In genomic region chr10:131760416-131761166, GRCh38 we compare ENCODE assay signal across 27 cellular contexts.
DNase-seq lines count a peak whose midpoint lies in the region; TF ChIP-seq lines count a peak whose summit lies in the region.
"Had no signal": no experiment of that assay in that cellular context is flagged by ENCODE, and none has a peak within 500 bp of the region (broad histone marks: within the 10 kb centered on the region; RNA-seq: fewer than 3 reads in every experiment).

No MANE protein-coding gene starts in this region.

- H3K27me3 Mint-ChIP-seq in endothelial cell (ENCODE audit: unreplicated experiment): no peaks in the 10 kb centered on the region

- peak overlapping the region; percentile 2 for H3K27ac Mint-ChIP-seq in endothelial cell (ENCODE audit: unreplicated experiment)
- H3K27ac Mint-ChIP-seq: activated CD8-positive, alpha-beta memory T cell treated with anti-CD3 and anti-CD28 coated beads, Interleukin-2, amount 10 ng/mL, durations not matched to agents 7 days and 5 days; progenitor cell of endocrine pancreas; T-helper 1 cell treated with Interleukin-12 subunit alpha and Interleukin-12 subunit beta and Interleukin-4 antibody, amounts not matched to agents 30 μg/mL and 1 μg/mL, for 36 hours had no signal

- no peaks in the 10 kb centered on the region for H3K36me3 Mint-ChIP-seq in endothelial cell (ENCODE audit: low read depth, unreplicated experiment)
- H3K36me3 Mint-ChIP-seq: activated CD8-positive, alpha-beta memory T cell treated with anti-CD3 and anti-CD28 coated beads, Interleukin-2, amount 10 ng/mL, durations not matched to agents 7 days and 5 days had no signal

- H3K9me3 Mint-ChIP-seq in endothelial cell (ENCODE audit: unreplicated experiment): no peaks in the 10 kb centered on the region
- H3K9me3 Mint-ChIP-seq: T-helper 1 cell treated with Interleukin-12 subunit alpha and Interleukin-12 subunit beta and Interleukin-4 antibody, amounts not matched to agents 30 μg/mL and 1 μg/mL, for 36 hours had no signal

- no peak overlapping the region for H3K4me3 ChIP-seq in GM12865 (ENCODE audit: low read depth, low read length)
- H3K4me3 ChIP-seq: colonic mucosa, left lung, MG63, tibial nerve had no signal

- TF ChIP-seq CTCF in GM12865 (IDR thresholded peaks at IDR 0.05; ENCODE audit: insufficient read depth, low read depth, low read length, missing control alignments) (no peak), endothelial cell (IDR thresholded peaks at IDR 0.05; ENCODE audit: unreplicated experiment) (no peak)

- DNase-seq in GM12865 (ENCODE audit: low read depth) (peak; percentile 45), NCI-H345 (lab: John Stamatoyannopoulos, UW) (peak; percentile 50), endothelial cell (ENCODE audit: low spot score) (no peak), retina (peak; percentile 35), NCI-H82 treated with DMSO at 0.1 percent for 48 hours (lab: John Stamatoyannopoulos, UW; ENCODE audit: unreplicated experiment) (no peak), AG08396 (ENCODE audit: low spot score) (no peak), activated T-cell treated with anti-CD3 and anti-CD28 coated beads for 4 hours (no peak)
- DNase-seq: activated CD4-positive, alpha-beta T cell treated with anti-CD3 and anti-CD28 coated beads, Interleukin-2, amount 50 U/mL, for 4 hours; activated CD8-positive, alpha-beta memory T cell treated with anti-CD3 and anti-CD28 coated beads, Interleukin-2, amount 10 ng/mL, durations not matched to agents 7 days and 5 days; activated naive CD4-positive, alpha-beta T cell; activated T-cell treated with anti-CD3 and anti-CD28 coated beads, Interleukin-2, amount 50 U/mL, for 48 hours; colonic mucosa; DMS79; effector CD4-positive, alpha-beta T cell; hippocampal formation; left lung; mesenchymal stem cell; MG63; NCI-H1105 treated with DMSO at 0.1 percent for 48 hours; NCI-H1930; NCI-H446 treated with DMSO at 0.1 percent for 48 hours; Right ventricle myocardium superior; stimulated activated CD4-positive, alpha-beta T cell treated with anti-CD3 and anti-CD28 coated beads, Interleukin-12 subunit alpha, Interleukin-12 subunit beta, amount 100 ng/mL, for 4 hours; stimulated activated CD4-positive, alpha-beta T cell treated with anti-CD3 and anti-CD28 coated beads, Interleukin-4, amount 100 ng/mL, for 24 hours had no signal

- H3K4me1 Mint-ChIP-seq in endothelial cell (ENCODE audit: unreplicated experiment): peaks cover 14% of the 10 kb centered on the region
- H3K4me1 Mint-ChIP-seq: activated CD8-positive, alpha-beta memory T cell treated with anti-CD3 and anti-CD28 coated beads, Interleukin-2, amount 10 ng/mL, durations not matched to agents 7 days and 5 days had no signal

- H3K4me3 Mint-ChIP-seq in endothelial cell (ENCODE audit: unreplicated experiment): no peak overlapping the region
- H3K4me3 Mint-ChIP-seq: activated CD8-positive, alpha-beta memory T cell treated with anti-CD3 and anti-CD28 coated beads, Interleukin-2, amount 10 ng/mL, durations not matched to agents 7 days and 5 days; T-helper 1 cell treated with Interleukin-12 subunit alpha and Interleukin-12 subunit beta and Interleukin-4 antibody, amounts not matched to agents 30 μg/mL and 1 μg/mL, for 36 hours had no signal

Comparison
In these comparisons a context has a peak if more than half of its experiments do, and no peak if none do; other contexts are left out.
1. DNase-seq: peak in GM12865 (single experiment), NCI-H345 (single experiment) and retina (single experiment); none in endothelial cell (single experiment), NCI-H82 treated with DMSO at 0.1 percent for 48 hours (single experiment), AG08396 (single experiment) and activated T-cell treated with anti-CD3 and anti-CD28 coated beads for 4 hours (single experiment).